Comparison of ENCODE assay signal across 14 cellular contexts in genomic region chr2:12271589-12271984, GRCh38.
DNase-seq lines count a peak whose midpoint lies in the region; ATAC-seq and TF ChIP-seq lines count a peak whose summit lies in the region.
"Had no signal": no experiment of that assay in that cellular context is flagged by ENCODE, and none has a peak within 500 bp of the region (broad histone marks: within the 10 kb centered on the region; RNA-seq: fewer than 3 reads in every experiment).

No MANE protein-coding gene starts in this region.

- H3K4me3 ChIP-seq in SU-DHL-6 (ENCODE audit: insufficient read depth, low read length, poor library complexity, severe bottlenecking) = no peak overlapping the region
- H3K4me3 ChIP-seq: PC-9 had no signal

- H2AFZ ChIP-seq in SU-DHL-6 (ENCODE audit: low read depth, low read length, severe bottlenecking) = no peak overlapping the region
- H2AFZ ChIP-seq: PC-9 had no signal

- DNase-seq in CD1c-positive myeloid dendritic cell (ENCODE audit: extremely low spot score) (peak; percentile 19), substantia nigra (lab: John Stamatoyannopoulos, UW) (no peak), NCI-H2196 treated with DMSO at 0.1 percent for 48 hours (lab: John Stamatoyannopoulos, UW; ENCODE audit: unreplicated experiment) (no peak), DMS53 (lab: John Stamatoyannopoulos, UW) (no peak), NCI-H1417 (lab: John Stamatoyannopoulos, UW) (no peak)
- DNase-seq: activated CD8-positive, alpha-beta memory T cell treated with anti-CD3 and anti-CD28 coated beads, Interleukin-2, amount 50 U/mL, for 48 hours; C1 segment of cervical spinal cord; endodermal cell; PC-9; right cardiac atrium had no signal

- peak overlapping the region; percentile 16 for H3K4me2 ChIP-seq in SU-DHL-6 (ENCODE audit: low read depth, low read length, poor library complexity, severe bottlenecking)
- H3K4me2 ChIP-seq: PC-9 had no signal

- no peaks in the 10 kb centered on the region for H3K79me2 ChIP-seq in SU-DHL-6 (ENCODE audit: insufficient read depth, low read length)

- no peaks in the 10 kb centered on the region for H3K9me2 ChIP-seq in SU-DHL-6 (replicated peaks; ENCODE audit: insufficient read depth, low read length)

- H3K9ac ChIP-seq in SU-DHL-6 (ENCODE audit: low read length) = no peak overlapping the region

- H3F3A ChIP-seq in SU-DHL-6 (ENCODE audit: insufficient read depth) = no peaks in the 10 kb centered on the region

- H4K20me1 ChIP-seq in SU-DHL-6 (ENCODE audit: low read depth, low read length) = no peaks in the 10 kb centered on the region

- no peaks in the 10 kb centered on the region for H3K36me3 ChIP-seq in SU-DHL-6 (ENCODE audit: low read length)

- no peak for TF ChIP-seq CTCF in SU-DHL-6 (IDR thresholded peaks at IDR 0.05; ENCODE audit: insufficient read depth, low read length, poor library complexity, severe bottlenecking)

- H3K27ac ChIP-seq in SU-DHL-6 (ENCODE audit: low read depth, low read length) = no peak overlapping the region
- H3K27ac ChIP-seq in substantia nigra (ENCODE audit: low read depth, low read length, poor library complexity, severe bottlenecking) = no peak overlapping the region
- H3K27ac ChIP-seq: PC-9 had no signal

- no peaks in the 10 kb centered on the region for H3K9me3 ChIP-seq in SU-DHL-6 (ENCODE audit: insufficient read depth, low read length)

- H3K27me3 ChIP-seq in SU-DHL-6 (ENCODE audit: low read length) = no peaks in the 10 kb centered on the region

- ATAC-seq in GM18861 (IDR thresholded peaks at IDR 0.05; ENCODE audit: unreplicated experiment) (peak; percentile 48), HG02885 (IDR thresholded peaks at IDR 0.05; ENCODE audit: poor library complexity, unreplicated experiment) (peak; percentile 58)
- ATAC-seq: HCT116, right cardiac atrium had no signal
